Comparison of ENCODE assay signal across 15 cellular contexts in the genomic region with DNA sequence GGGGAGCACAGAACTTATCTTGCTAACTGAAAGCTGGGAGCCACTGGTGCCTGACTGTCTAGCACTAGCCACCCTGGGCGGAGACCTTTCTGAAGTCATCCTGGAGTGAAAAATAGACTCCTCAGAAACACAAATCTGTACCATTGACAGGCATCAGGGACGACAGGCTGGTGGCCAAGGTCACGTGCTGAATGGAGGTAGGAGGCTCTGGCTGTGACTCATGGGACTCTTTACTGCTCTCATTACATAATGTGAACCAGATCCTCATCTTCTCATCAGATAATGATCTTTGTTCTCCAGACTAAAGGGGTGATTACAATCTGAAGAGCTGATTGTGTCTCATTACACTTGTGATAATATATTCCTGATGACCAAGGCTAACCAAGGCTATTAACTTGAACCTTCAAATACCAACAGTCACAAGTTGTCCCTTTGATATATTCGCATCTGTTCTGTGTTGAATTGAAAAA.
A peak's percentile ranks its signal among the peaks of the same experiment; 100 is the strongest.
DNase-seq lines count a peak whose midpoint lies in the region; ATAC-seq and TF ChIP-seq lines count a peak whose summit lies in the region.
"Had no signal": no experiment of that assay in that cellular context is flagged by ENCODE, and none has a peak within 500 bp of the region (broad histone marks: within the 10 kb centered on the region; RNA-seq: fewer than 3 reads in every experiment).

No MANE protein-coding gene starts in this region.

- TF ChIP-seq POLR2A in vagina (IDR thresholded peaks at IDR 0.05), result no peak
- no peak for TF ChIP-seq POLR2A in lower leg skin (IDR thresholded peaks at IDR 0.05)

- H3K4me3 ChIP-seq in cardiac muscle cell, result no peak overlapping the region
- H3K4me3 ChIP-seq in heart right ventricle, result no peak overlapping the region
- no peak overlapping the region for H3K4me3 ChIP-seq in foreskin fibroblast (ENCODE audit: low read depth in 1 of 2, low read length in 2 of 2)
- H3K4me3 ChIP-seq in vagina, result peak overlapping the region in 1 of 2 donors; percentile 16
- H3K4me3 ChIP-seq in lower leg skin (ENCODE audit: low read depth, poor library complexity, severe bottlenecking), result no peak overlapping the region
- H3K4me3 ChIP-seq: right atrium auricular region had no signal

- TF ChIP-seq CTCF in cardiac muscle cell (IDR thresholded peaks at IDR 0.05; ENCODE audit: low read depth, low read length) (no peak), heart right ventricle (IDR thresholded peaks at IDR 0.05) (no peak), foreskin fibroblast (IDR thresholded peaks at IDR 0.05; ENCODE audit: low read depth, low read length) (no peak), vagina (IDR thresholded peaks at IDR 0.05) (no peak), lower leg skin (IDR thresholded peaks at IDR 0.05) (no peak)

- H3K4me1 ChIP-seq in cardiac muscle cell (ENCODE audit: low read depth) (peaks cover 32% of the 10 kb centered on the region), heart right ventricle (peaks cover 0 to 36% (median 14%) of the 10 kb centered on the region in 9 donors), vagina (peaks cover 13% of the 10 kb centered on the region)

- H3K36me3 ChIP-seq in cardiac muscle cell, result no peaks in the 10 kb centered on the region
- H3K36me3 ChIP-seq in heart right ventricle, result no peaks in the 10 kb centered on the region
- H3K36me3 ChIP-seq in vagina, result no peaks in the 10 kb centered on the region
- H3K36me3 ChIP-seq: right atrium auricular region had no signal

- H3K27me3 ChIP-seq in cardiac muscle cell, result no peaks in the 10 kb centered on the region
- no peaks in the 10 kb centered on the region for H3K27me3 ChIP-seq in heart right ventricle
- no peaks in the 10 kb centered on the region for H3K27me3 ChIP-seq in vagina
- H3K27me3 ChIP-seq: right atrium auricular region had no signal

- intact Hi-C loops in heart right ventricle (cut with DNase I), result no loop called here
- intact Hi-C loops in vagina (cut with DNase I), result no loop called here
- intact Hi-C loops in lower leg skin (cut with DNase I; ENCODE audit: low total_unique reads), result no loop called here

- H3K27ac ChIP-seq in cardiac muscle cell (peak overlapping the region; percentile 53), heart right ventricle (no peak overlapping the region), vagina (peak overlapping the region; percentile 39)
- H3K27ac ChIP-seq: right atrium auricular region had no signal

- H3K9me3 ChIP-seq in cardiac muscle cell (ENCODE audit: low read depth) (no peaks in the 10 kb centered on the region), heart right ventricle (peaks cover 0 to 13% (median under 1%) of the 10 kb centered on the region in 11 donors), vagina (no peaks in the 10 kb centered on the region)

- DNase-seq in cardiac muscle cell (ENCODE audit: low read depth in 1 of 2, low spot score in 1 of 2) (no peak), heart right ventricle (no peak), M059J (ENCODE audit: low read depth) (peak; percentile 88), foreskin fibroblast (peak; percentile 56 to 67), vagina (ENCODE audit: extremely low spot score in 2 of 2) (no peak), lower leg skin (ENCODE audit: low spot score in 2 of 2) (no peak)
- DNase-seq: activated CD4-positive, alpha-beta T cell treated with anti-CD3 and anti-CD28 coated beads for 48 hours; activated T-cell treated with anti-CD3 and anti-CD28 coated beads, Interleukin-2, amount 50 U/mL, for 48 hours; head of caudate nucleus; stimulated activated CD4-positive, alpha-beta T cell treated with anti-CD3 and anti-CD28 coated beads, Interleukin-4, amount 100 ng/mL, for 24 hours had no signal

- WGBS in heart right ventricle, 2 donors, result 65 to 69% methylated on average over 4 of the region's 4 CpGs
- 34 to 47% methylated on average over 4 of the region's 4 CpGs for whole genome bisulfite sequencing in lower leg skin, 2 donors

- ATAC-seq in heart right ventricle, result no peak
- no peak for ATAC-seq in GM21529 (IDR thresholded peaks at IDR 0.05; ENCODE audit: unreplicated experiment)
- ATAC-seq in HG03039 (IDR thresholded peaks at IDR 0.05; ENCODE audit: unreplicated experiment), result no peak
- ATAC-seq: left lobe of liver; natural killer cell treated with Interleukin-12 subunit alpha and Interleukin-12 subunit beta and Interleukin-15 and Interleukin-18, amount 100 ng/mL, for 72 hours had no signal

Comparison
In these comparisons a context has a peak if more than half of its experiments do, and no peak if none do; other contexts are left out.
1. H3K27ac ChIP-seq: peak in cardiac muscle cell (single experiment) and vagina (single experiment); none in heart right ventricle (0 of 10).
2. DNase-seq: peak in M059J (single experiment) and foreskin fibroblast (2 of 2); none in cardiac muscle cell (0 of 2), heart right ventricle (0 of 2), vagina (0 of 2) and lower leg skin (0 of 2).